In the genomic region with DNA sequence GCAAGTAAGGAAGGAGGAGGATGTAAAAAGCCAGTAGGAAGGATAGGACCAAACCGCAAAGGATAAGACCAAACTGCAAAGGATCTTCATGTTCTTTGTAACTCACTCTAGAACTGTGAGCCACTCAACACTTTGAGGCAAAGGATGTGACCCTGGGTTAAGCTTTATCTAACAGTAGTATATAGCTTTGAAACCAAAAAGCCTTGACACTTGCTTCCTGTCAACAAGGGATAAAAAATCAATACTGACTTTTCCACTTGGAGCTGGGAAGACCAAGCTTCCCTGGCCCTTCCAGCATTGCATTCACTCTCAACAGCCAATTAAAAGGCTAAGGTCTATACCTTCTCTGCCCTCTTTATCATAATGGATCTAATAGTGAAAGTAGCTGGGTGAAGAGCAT, we compare ENCODE assay signal across 22 cellular contexts. TPM values are rescaled to one million over a fixed set of nuclear protein-coding genes. Genes with fewer than 3 reads are reported as not detected.
A peak's percentile ranks its signal among the peaks of the same experiment; 100 is the strongest.
DNase-seq lines count a peak whose midpoint lies in the region; ATAC-seq and TF ChIP-seq lines count a peak whose summit lies in the region.
"Had no signal": no experiment of that assay in that cellular context is flagged by ENCODE, and none has a peak within 500 bp of the region (broad histone marks: within the 10 kb centered on the region; RNA-seq: fewer than 3 reads in every experiment).

No MANE protein-coding gene starts in this region.

- H3K9me2 ChIP-seq in GM23338 (ENCODE audit: insufficient read depth): no peaks in the 10 kb centered on the region

- H3K27ac Mint-ChIP-seq in T-helper 2 cell treated with Interferon-gamma antibody and Interleukin-4, amounts not matched to agents 5 μg/mL and 100 μg/mL, for 36 hours: peak overlapping the region; percentile 86
- peak overlapping the region in 2 of 3 donors; percentile 26 to 73 for H3K27ac Mint-ChIP-seq in CD4-positive, CD25-positive, alpha-beta regulatory T cell
- H3K27ac Mint-ChIP-seq in activated T-helper 2 cell treated with anti-CD3 and anti-CD28 coated beads, Interferon-gamma antibody, Interleukin-2, Interleukin-4, amounts not matched to agents 10 μg/mL and 5 μg/mL and 100 μg/mL, durations not matched to agents 14 hours and 24 hours and 36 hours: peak overlapping the region; percentile 18
- H3K27ac Mint-ChIP-seq in natural killer cell (peak overlapping the region; percentile 94), GM23338 (no peak overlapping the region)
- H3K27ac Mint-ChIP-seq: activated naive CD8-positive, alpha-beta T cell treated with anti-CD3 and anti-CD28 coated beads, Interleukin-2, amount 10 ng/mL, durations not matched to agents 7 days and 5 days had no signal

- no peaks in the 10 kb centered on the region for H3K79me2 ChIP-seq in GM23338 (replicated peaks; ENCODE audit: insufficient read depth)

- no peaks in the 10 kb centered on the region for H3F3A ChIP-seq in GM23338 (replicated peaks; ENCODE audit: low read depth)

- intact Hi-C loops in activated T-helper 2 cell treated with anti-CD3 and anti-CD28 coated beads, Interferon-gamma antibody, Interleukin-2, Interleukin-4, amounts not matched to agents 10 μg/mL and 5 μg/mL and 100 μg/mL, durations not matched to agents 14 hours and 24 hours and 36 hours (cut with micrococcal nuclease): loop anchor here (2.0 kb wide), 1 partner anchor 21 kb away; no protein-coding TSS in a partner anchor
- intact Hi-C loops in natural killer cell (cut with micrococcal nuclease): loop anchor here (5.0 kb wide), 1 partner anchor 79 kb away; the partner anchor contains the start of gene ARID5A

- H2AFZ ChIP-seq in GM23338: no peak overlapping the region

- H3K27ac ChIP-seq in CD4-positive, CD25-positive, alpha-beta regulatory T cell (ENCODE audit: insufficient read depth, low read length, poor library complexity, severe bottlenecking): no peak overlapping the region
- no peak overlapping the region for H3K27ac ChIP-seq in GM23338 (ENCODE audit: low read depth)

- peaks cover 64% of the 10 kb centered on the region for H3K36me3 Mint-ChIP-seq in T-helper 2 cell treated with Interferon-gamma antibody and Interleukin-4, amounts not matched to agents 5 μg/mL and 100 μg/mL, for 36 hours (ENCODE audit: low read depth)
- H3K36me3 Mint-ChIP-seq in CD4-positive, CD25-positive, alpha-beta regulatory T cell: peaks cover 32% of the 10 kb centered on the region
- H3K36me3 Mint-ChIP-seq in activated T-helper 2 cell treated with anti-CD3 and anti-CD28 coated beads, Interferon-gamma antibody, Interleukin-2, Interleukin-4, amounts not matched to agents 10 μg/mL and 5 μg/mL and 100 μg/mL, durations not matched to agents 14 hours and 24 hours and 36 hours (ENCODE audit: low read depth): peaks cover 58% of the 10 kb centered on the region
- H3K36me3 Mint-ChIP-seq in natural killer cell (peaks cover 13% of the 10 kb centered on the region), GM23338 (ENCODE audit: low read depth) (peaks cover 39% of the 10 kb centered on the region)

- H3K4me3 Mint-ChIP-seq in T-helper 2 cell treated with Interferon-gamma antibody and Interleukin-4, amounts not matched to agents 5 μg/mL and 100 μg/mL, for 36 hours: peak overlapping the region; percentile 68
- H3K4me3 Mint-ChIP-seq in CD4-positive, CD25-positive, alpha-beta regulatory T cell: no peak overlapping the region
- H3K4me3 Mint-ChIP-seq in activated T-helper 2 cell treated with anti-CD3 and anti-CD28 coated beads, Interferon-gamma antibody, Interleukin-2, Interleukin-4, amounts not matched to agents 10 μg/mL and 5 μg/mL and 100 μg/mL, durations not matched to agents 14 hours and 24 hours and 36 hours (ENCODE audit: low read depth): no peak overlapping the region
- H3K4me3 Mint-ChIP-seq in natural killer cell (no peak overlapping the region), GM23338 (no peak overlapping the region)
- H3K4me3 Mint-ChIP-seq: activated naive CD8-positive, alpha-beta T cell treated with anti-CD3 and anti-CD28 coated beads, Interleukin-2, amount 10 ng/mL, durations not matched to agents 7 days and 5 days; stimulated activated naive CD8-positive, alpha-beta T cell treated with anti-CD3 and anti-CD28 coated beads, Interleukin-15, Interleukin-2, amounts not matched to agents 100 ng/mL and 50 ng/mL, for 24 hours had no signal

- 0 out of 2 replicates have a peak, but pooled peaks cover 3% of the 10 kb centered on the region for H4K20me1 ChIP-seq in GM23338 (replicated peaks; ENCODE audit: insufficient read depth)

- ATAC-seq in CD4-positive, CD25-positive, alpha-beta regulatory T cell (ENCODE audit: low read depth in 2 of 2): no peak
- ATAC-seq in natural killer cell: no peak
- ATAC-seq in GM23338: no peak
- ATAC-seq: gastroesophageal sphincter, Right ventricle myocardium inferior had no signal

- no peak for TF ChIP-seq CTCF in natural killer cell (IDR thresholded peaks at IDR 0.05)
- no peak for TF ChIP-seq CTCF in GM23338 (conservative IDR thresholded peaks at IDR 0.05; ENCODE audit: low read depth in 2 of 2)

- no peak for DNase-seq in T-helper 2 cell treated with Interferon-gamma antibody and Interleukin-4, amounts not matched to agents 5 μg/mL and 100 μg/mL, for 36 hours (ENCODE audit: low spot score)
- DNase-seq in T-helper 2 cell (no peak), natural killer cell (no peak), hippocampal formation (lab: John Stamatoyannopoulos, UW) (no peak), NAMALWA (ENCODE audit: low spot score) (no peak), GM23338 (ENCODE audit: low spot score) (no peak)
- DNase-seq in CD4-positive, CD25-positive, alpha-beta regulatory T cell: no peak
- DNase-seq in activated T-helper 2 cell treated with anti-CD3 and anti-CD28 coated beads, Interferon-gamma antibody, Interleukin-2, Interleukin-4, amounts not matched to agents 10 μg/mL and 5 μg/mL and 100 μg/mL, durations not matched to agents 14 hours and 24 hours and 36 hours (ENCODE audit: low spot score): no peak
- DNase-seq: activated naive CD8-positive, alpha-beta T cell treated with anti-CD3 and anti-CD28 coated beads, Interleukin-2, amount 10 ng/mL, durations not matched to agents 7 days and 5 days; BE2C; esophagus squamous epithelium; NCI-H1105; NCI-H2029 treated with DMSO at 0.1 percent for 48 hours; occipital lobe; OCI-M1; stimulated activated CD4-positive, alpha-beta T cell treated with anti-CD3 and anti-CD28 coated beads, Interleukin-12 subunit alpha, Interleukin-12 subunit beta, amount 100 ng/mL, for 4 hours; stimulated activated CD4-positive, alpha-beta T cell treated with anti-CD3 and anti-CD28 coated beads, Interleukin-4, amount 100 ng/mL, for 4 hours had no signal

- peaks cover 9% of the 10 kb centered on the region for H3K4me1 ChIP-seq in CD4-positive, CD25-positive, alpha-beta regulatory T cell (ENCODE audit: control insufficient read depth, insufficient read depth, low read length, poor library complexity, severe bottlenecking)
- no peaks in the 10 kb centered on the region for H3K4me1 ChIP-seq in GM23338 (ENCODE audit: insufficient read depth)
- H3K4me1 ChIP-seq: BE2C had no signal

- peaks cover 28% of the 10 kb centered on the region for H3K4me1 Mint-ChIP-seq in T-helper 2 cell treated with Interferon-gamma antibody and Interleukin-4, amounts not matched to agents 5 μg/mL and 100 μg/mL, for 36 hours (ENCODE audit: low read depth)
- H3K4me1 Mint-ChIP-seq in CD4-positive, CD25-positive, alpha-beta regulatory T cell: peaks cover 22 to 29% (median 26%) of the 10 kb centered on the region in 4 donors
- peaks cover 30% of the 10 kb centered on the region for H3K4me1 Mint-ChIP-seq in activated T-helper 2 cell treated with anti-CD3 and anti-CD28 coated beads, Interferon-gamma antibody, Interleukin-2, Interleukin-4, amounts not matched to agents 10 μg/mL and 5 μg/mL and 100 μg/mL, durations not matched to agents 14 hours and 24 hours and 36 hours (ENCODE audit: low read depth)
- H3K4me1 Mint-ChIP-seq in natural killer cell (peaks cover 31 to 33% of the 10 kb centered on the region in 2 donors), GM23338 (no peaks in the 10 kb centered on the region)

- H3K9me3 Mint-ChIP-seq in T-helper 2 cell treated with Interferon-gamma antibody and Interleukin-4, amounts not matched to agents 5 μg/mL and 100 μg/mL, for 36 hours: no peaks in the 10 kb centered on the region
- H3K9me3 Mint-ChIP-seq in CD4-positive, CD25-positive, alpha-beta regulatory T cell: no peaks in the 10 kb centered on the region
- no peaks in the 10 kb centered on the region for H3K9me3 Mint-ChIP-seq in activated T-helper 2 cell treated with anti-CD3 and anti-CD28 coated beads, Interferon-gamma antibody, Interleukin-2, Interleukin-4, amounts not matched to agents 10 μg/mL and 5 μg/mL and 100 μg/mL, durations not matched to agents 14 hours and 24 hours and 36 hours
- H3K9me3 Mint-ChIP-seq in natural killer cell: no peaks in the 10 kb centered on the region
- H3K9me3 Mint-ChIP-seq in GM23338: no peaks in the 10 kb centered on the region
- H3K9me3 Mint-ChIP-seq: activated naive CD8-positive, alpha-beta T cell treated with anti-CD3 and anti-CD28 coated beads, Interleukin-2, amount 10 ng/mL, durations not matched to agents 7 days and 5 days; stimulated activated naive CD8-positive, alpha-beta T cell treated with anti-CD3 and anti-CD28 coated beads, Interleukin-15, Interleukin-2, amounts not matched to agents 100 ng/mL and 50 ng/mL, for 24 hours had no signal

- H3K4me3 ChIP-seq in CD4-positive, CD25-positive, alpha-beta regulatory T cell (ENCODE audit: low read depth, low read length): no peak overlapping the region
- no peak overlapping the region for H3K4me3 ChIP-seq in GM23338
- H3K4me3 ChIP-seq: esophagus squamous epithelium, gastroesophageal sphincter, lung, tibial nerve had no signal

- H3K9me3 ChIP-seq in CD4-positive, CD25-positive, alpha-beta regulatory T cell (ENCODE audit: control insufficient read depth in 2 of 2, low read length in 2 of 2): no peaks in the 10 kb centered on the region
- H3K9me3 ChIP-seq: BE2C, esophagus squamous epithelium, gastroesophageal sphincter, tibial nerve had no signal

- H3K27me3 ChIP-seq in CD4-positive, CD25-positive, alpha-beta regulatory T cell (ENCODE audit: control insufficient read depth, insufficient read depth, low read length): no peaks in the 10 kb centered on the region
- H3K27me3 ChIP-seq in GM23338 (ENCODE audit: insufficient read depth): no peaks in the 10 kb centered on the region
- H3K27me3 ChIP-seq: BE2C, esophagus squamous epithelium, gastroesophageal sphincter, tibial nerve had no signal

- H3K27me3 Mint-ChIP-seq in T-helper 2 cell treated with Interferon-gamma antibody and Interleukin-4, amounts not matched to agents 5 μg/mL and 100 μg/mL, for 36 hours (ENCODE audit: low read depth): no peaks in the 10 kb centered on the region
- H3K27me3 Mint-ChIP-seq in CD4-positive, CD25-positive, alpha-beta regulatory T cell: no peaks in the 10 kb centered on the region
- H3K27me3 Mint-ChIP-seq in activated T-helper 2 cell treated with anti-CD3 and anti-CD28 coated beads, Interferon-gamma antibody, Interleukin-2, Interleukin-4, amounts not matched to agents 10 μg/mL and 5 μg/mL and 100 μg/mL, durations not matched to agents 14 hours and 24 hours and 36 hours (ENCODE audit: low read depth): no peaks in the 10 kb centered on the region
- H3K27me3 Mint-ChIP-seq in natural killer cell (ENCODE audit: low read depth in 2 of 2) (no peaks in the 10 kb centered on the region), GM23338 (ENCODE audit: insufficient read depth, low read depth, poor library complexity) (no peaks in the 10 kb centered on the region)
- H3K27me3 Mint-ChIP-seq: activated naive CD8-positive, alpha-beta T cell treated with anti-CD3 and anti-CD28 coated beads, Interleukin-2, amount 10 ng/mL, durations not matched to agents 7 days and 5 days; stimulated activated naive CD8-positive, alpha-beta T cell treated with anti-CD3 and anti-CD28 coated beads, Interleukin-15, Interleukin-2, amounts not matched to agents 100 ng/mL and 50 ng/mL, for 24 hours had no signal

- H3K36me3 ChIP-seq in CD4-positive, CD25-positive, alpha-beta regulatory T cell (ENCODE audit: control insufficient read depth, insufficient read depth, low read length): peaks cover 55% of the 10 kb centered on the region
- peaks cover 22% of the 10 kb centered on the region for H3K36me3 ChIP-seq in GM23338 (ENCODE audit: insufficient read depth)
- H3K36me3 ChIP-seq: BE2C had no signal

- no peak overlapping the region for H3K4me2 ChIP-seq in GM23338

RNA-seq across cellular contexts. Expression of gene KANSL3, which starts 22.0 kb away (rescaled TPM):
- total RNA-seq in CD4-positive, CD25-positive, alpha-beta regulatory T cell: 55.6 TPM
- polyA plus RNA-seq in CD4-positive, CD25-positive, alpha-beta regulatory T cell: 10 to 100 TPM; 11.2 to 17.9 (median 13.6) TPM
- 45.8 and 48.3 TPM in 2 replicates for total RNA-seq in activated T-helper 2 cell treated with anti-CD3 and anti-CD28 coated beads, Interferon-gamma antibody, Interleukin-2, Interleukin-4, amounts not matched to agents 10 μg/mL and 5 μg/mL and 100 μg/mL, durations not matched to agents 14 hours and 24 hours and 36 hours
- 10 to 100 TPM; 73.9 to 98.0 (median 83.5) TPM for total RNA-seq in natural killer cell
- total RNA-seq in GM23338 (2014; rRNA removed; shearing (Covaris generic)): 27.2 and 31.4 TPM in 2 replicates
- 7.2 and 8.9 TPM in 2 replicates for polyA plus RNA-seq in GM23338 (2016; fragmentation: Nextera tagmentation; extraction: Ambion mirVana)

RNA-seq across cellular contexts. Expression of gene FER1L5, which starts 26.4 kb away (rescaled TPM):
- total RNA-seq in CD4-positive, CD25-positive, alpha-beta regulatory T cell: not detected
- under 1 TPM in 2 of 4 donors, not detected in 2; 0.03 TPM for polyA plus RNA-seq in CD4-positive, CD25-positive, alpha-beta regulatory T cell
- not detected in 2 replicates for total RNA-seq in activated T-helper 2 cell treated with anti-CD3 and anti-CD28 coated beads, Interferon-gamma antibody, Interleukin-2, Interleukin-4, amounts not matched to agents 10 μg/mL and 5 μg/mL and 100 μg/mL, durations not matched to agents 14 hours and 24 hours and 36 hours
- total RNA-seq in natural killer cell: not detected
- 0.27 and 0.76 TPM in 2 replicates for total RNA-seq in GM23338 (2014; rRNA removed; shearing (Covaris generic))
- 0.07 and 0.18 TPM in 2 replicates for polyA plus RNA-seq in GM23338 (2016; fragmentation: Nextera tagmentation; extraction: Ambion mirVana)
- total RNA-seq: activated naive CD8-positive, alpha-beta T cell treated with anti-CD3 and anti-CD28 coated beads, Interleukin-2, amount 10 ng/mL, durations not matched to agents 7 days and 5 days; gastroesophageal sphincter; Right ventricle myocardium inferior had no signal
